Comparison of ENCODE assay signal across 8 cellular contexts in the genomic region with DNA sequence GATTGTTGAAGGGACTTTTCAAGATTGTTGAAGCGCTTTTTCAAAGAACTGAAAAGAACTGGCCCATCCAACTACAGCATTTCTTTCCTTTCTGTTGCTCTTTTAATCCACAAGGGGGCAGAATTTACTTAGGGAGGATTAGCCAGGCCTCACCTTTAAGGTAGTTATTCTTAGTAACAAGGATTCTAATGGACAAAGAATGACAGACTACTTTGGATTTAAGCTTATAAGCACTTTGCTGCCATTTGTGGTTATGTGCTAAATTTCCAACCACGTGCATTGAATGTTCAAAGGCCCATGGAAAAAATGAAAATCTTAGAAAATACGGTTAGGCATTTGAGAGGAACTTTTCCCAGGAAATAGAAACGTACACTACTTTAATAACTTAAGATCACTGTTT. TPM values are rescaled to one million over a fixed set of nuclear protein-coding genes. Genes with fewer than 3 reads are reported as not detected.
DNase-seq lines count a peak whose midpoint lies in the region; ATAC-seq and TF ChIP-seq lines count a peak whose summit lies in the region.

No MANE protein-coding gene starts in this region.

- ATAC-seq in CD8-positive, alpha-beta T cell: no peak
- ATAC-seq in upper lobe of left lung (ENCODE audit: low FRiP score in 2 of 2) (peak in 1 of 2 donors; percentile 80), HG03280 (IDR thresholded peaks at IDR 0.05; ENCODE audit: unreplicated experiment) (no peak)

- H3K4me3 ChIP-seq in CD8-positive, alpha-beta T cell (ENCODE audit: low read depth, low read length): no peak overlapping the region
- H3K4me3 ChIP-seq in HFF-Myc (replicated peaks; ENCODE audit: low read depth, low read length) (no peak overlapping the region), upper lobe of left lung (no peak overlapping the region)

- H3K36me3 ChIP-seq in CD8-positive, alpha-beta T cell (ENCODE audit: insufficient read depth, low read length): no peaks in the 10 kb centered on the region
- no peaks in the 10 kb centered on the region for H3K36me3 ChIP-seq in upper lobe of left lung

- CTCF ChIA-PET in CD8-positive, alpha-beta T cell (lab: Charles Lee): interaction anchor here (0.7 to 7.4 kb wide), 23 partner anchors 8 to 150 kb away, joined by 3 to 121 read pairs (median 5); no protein-coding TSS in a partner anchor

- no peak overlapping the region for H3K27ac ChIP-seq in CD8-positive, alpha-beta T cell (ENCODE audit: low read depth, low read length)
- H3K27ac ChIP-seq in upper lobe of left lung: no peak overlapping the region

- intact Hi-C loops in CD8-positive, alpha-beta T cell (cut with DNase I, micrococcal nuclease): loop anchor here (1.0 to 10.0 kb wide), 2 partner anchors 136 to 363 kb away; no protein-coding TSS in a partner anchor

- no peaks in the 10 kb centered on the region for H3K4me1 ChIP-seq in CD8-positive, alpha-beta T cell (ENCODE audit: insufficient read depth, low read length)
- peaks cover 0 to 4% (median 0%) of the 10 kb centered on the region in 4 donors for H3K4me1 ChIP-seq in upper lobe of left lung

- no peaks in the 10 kb centered on the region for H3K36me3 Mint-ChIP-seq in CD8-positive, alpha-beta T cell
- H3K36me3 Mint-ChIP-seq in T-helper 2 cell treated with Interferon-gamma antibody and Interleukin-4, amounts not matched to agents 5 μg/mL and 100 μg/mL, for 36 hours (ENCODE audit: low read depth): no peaks in the 10 kb centered on the region

- 60 to 68% methylated on average over 4 of the region's 4 CpGs for WGBS in upper lobe of left lung, 2 donors

- H3K9me3 Mint-ChIP-seq in CD8-positive, alpha-beta T cell: peaks cover 6% of the 10 kb centered on the region
- no peaks in the 10 kb centered on the region for H3K9me3 Mint-ChIP-seq in T-helper 2 cell treated with Interferon-gamma antibody and Interleukin-4, amounts not matched to agents 5 μg/mL and 100 μg/mL, for 36 hours

- no peaks in the 10 kb centered on the region for H3K27me3 Mint-ChIP-seq in CD8-positive, alpha-beta T cell (ENCODE audit: low read depth)
- peaks cover 13% of the 10 kb centered on the region for H3K27me3 Mint-ChIP-seq in T-helper 2 cell treated with Interferon-gamma antibody and Interleukin-4, amounts not matched to agents 5 μg/mL and 100 μg/mL, for 36 hours (ENCODE audit: low read depth)

- H3K9me3 ChIP-seq in CD8-positive, alpha-beta T cell (ENCODE audit: low read length): no peaks in the 10 kb centered on the region
- no peaks in the 10 kb centered on the region for H3K9me3 ChIP-seq in upper lobe of left lung

- TF ChIP-seq POLR2A in upper lobe of left lung (IDR thresholded peaks at IDR 0.05): no peak

- no peaks in the 10 kb centered on the region for H3K27me3 ChIP-seq in CD8-positive, alpha-beta T cell (ENCODE audit: insufficient read depth, low read length)
- no peaks in the 10 kb centered on the region for H3K27me3 ChIP-seq in upper lobe of left lung

- no peak for DNase-seq in CD8-positive, alpha-beta T cell
- no peak for DNase-seq in HFF-Myc (ENCODE audit: extremely low read depth, low read depth)
- DNase-seq in NCI-H82 treated with DMSO at 0.1 percent for 48 hours (lab: John Stamatoyannopoulos, UW; ENCODE audit: unreplicated experiment): peak; percentile 33
- DNase-seq in cerebellar cortex (ENCODE audit: low spot score): peak; percentile 82
- DNase-seq in left kidney (ENCODE audit: low read depth, low spot score): peak; percentile 73
- no peak for DNase-seq in upper lobe of left lung
- no peak for DNase-seq in T-helper 2 cell treated with Interferon-gamma antibody and Interleukin-4, amounts not matched to agents 5 μg/mL and 100 μg/mL, for 36 hours (ENCODE audit: low spot score)

- TF ChIP-seq EP300 in upper lobe of left lung (IDR thresholded peaks at IDR 0.05): no peak

- H3K4me1 Mint-ChIP-seq in CD8-positive, alpha-beta T cell (ENCODE audit: low read depth): peaks cover 4% of the 10 kb centered on the region
- peaks cover 3% of the 10 kb centered on the region for H3K4me1 Mint-ChIP-seq in T-helper 2 cell treated with Interferon-gamma antibody and Interleukin-4, amounts not matched to agents 5 μg/mL and 100 μg/mL, for 36 hours (ENCODE audit: low read depth)

- H3K27ac Mint-ChIP-seq in CD8-positive, alpha-beta T cell: no peak overlapping the region
- no peak overlapping the region for H3K27ac Mint-ChIP-seq in T-helper 2 cell treated with Interferon-gamma antibody and Interleukin-4, amounts not matched to agents 5 μg/mL and 100 μg/mL, for 36 hours

- POLR2A ChIA-PET in CD8-positive, alpha-beta T cell (lab: Charles Lee): interaction anchor here (1.4 kb wide), 1 partner anchor 15 kb away, joined by 4 read pairs; no protein-coding TSS in a partner anchor

- TF ChIP-seq CTCF in CD8-positive, alpha-beta T cell (IDR thresholded peaks at IDR 0.05): peak; percentile 75
- peak; percentile 62 for TF ChIP-seq CTCF in HFF-Myc (IDR thresholded peaks at IDR 0.05; ENCODE audit: low read depth, low read length, missing control alignments)
- peak; percentile 57 to 80 (median 70) for TF ChIP-seq CTCF in upper lobe of left lung (IDR thresholded peaks at IDR 0.05)

- H3K4me3 Mint-ChIP-seq in CD8-positive, alpha-beta T cell: no peak overlapping the region
- no peak overlapping the region for H3K4me3 Mint-ChIP-seq in T-helper 2 cell treated with Interferon-gamma antibody and Interleukin-4, amounts not matched to agents 5 μg/mL and 100 μg/mL, for 36 hours

RNA-seq across cellular contexts. Expression of gene HSPA8, which starts 49.5 kb away (rescaled TPM):
- total RNA-seq in CD8-positive, alpha-beta T cell: 100 to 1,000 TPM; 748 to 798 TPM
- 100 to 1,000 TPM; 261 to 942 (median 659) TPM for total RNA-seq in upper lobe of left lung

Comparison
In these comparisons a context has a peak if more than half of its experiments do, and no peak if none do; other contexts are left out.
1. DNase-seq: peak in NCI-H82 treated with DMSO at 0.1 percent for 48 hours (single experiment), cerebellar cortex (single experiment) and left kidney (single experiment); none in CD8-positive, alpha-beta T cell (0 of 7), HFF-Myc (single experiment), upper lobe of left lung (0 of 2) and T-helper 2 cell treated with Interferon-gamma antibody and Interleukin-4, amounts not matched to agents 5 μg/mL and 100 μg/mL, for 36 hours (single experiment).
2. Peak in every context shown above with its lines, with median percentiles within 50 percentile points of each other: CTCF ChIP-seq.